22 cellular contexts compared by ENCODE assay signal in genomic region chr16:74939688-74940087, GRCh38.
"Had no signal": no experiment of that assay in that cellular context is flagged by ENCODE, and none has a peak within 500 bp of the region (broad histone marks: within the 10 kb centered on the region; RNA-seq: fewer than 3 reads in every experiment).

No MANE protein-coding gene starts in this region.

- H3K4me1 ChIP-seq: foreskin keratinocyte, gastroesophageal sphincter, lower lobe of right lung had no signal

- H3K4me1 Mint-ChIP-seq: mesothelial cell of epicardium had no signal

- H3K4me3 Mint-ChIP-seq: effector memory CD8-positive, alpha-beta T cell; immature natural killer cell; mesothelial cell of epicardium; naive B cell had no signal

- H3K79me2 ChIP-seq: hepatocyte had no signal

- H3K27me3 Mint-ChIP-seq: effector memory CD8-positive, alpha-beta T cell; naive B cell had no signal

- ATAC-seq: effector memory CD8-positive, alpha-beta T cell; foreskin keratinocyte; gastroesophageal sphincter; heart left ventricle; left colon; left lobe of liver; left ventricle myocardium superior; lower lobe of right lung; mucosa of descending colon had no signal

- H3K27me3 ChIP-seq: esophagus muscularis mucosa, foreskin keratinocyte, gastroesophageal sphincter, heart left ventricle, hepatocyte had no signal

- H3K4me2 ChIP-seq: hepatocyte had no signal

- H3K9me3 ChIP-seq: esophagus muscularis mucosa, gastroesophageal sphincter, heart left ventricle, lower lobe of right lung, mucosa of descending colon had no signal

- DNase-seq: dermis blood vessel endothelial cell; effector CD8-positive, alpha-beta T cell; effector memory CD8-positive, alpha-beta T cell; foreskin keratinocyte; heart left ventricle; hypothalamus; immature natural killer cell; islet precursor cell; kidney; kidney glomerular epithelial cell; left colon; left ventricle myocardium superior; lower lobe of right lung; mesenchymal stem cell; mucosa of descending colon; naive B cell had no signal

- H3K27ac Mint-ChIP-seq: effector memory CD8-positive, alpha-beta T cell; immature natural killer cell; mesothelial cell of epicardium had no signal

- H3K9me3 Mint-ChIP-seq: effector memory CD8-positive, alpha-beta T cell; immature natural killer cell; mesothelial cell of epicardium; naive B cell had no signal

- H2AFZ ChIP-seq: hepatocyte had no signal

- H3K4me3 ChIP-seq: coronary artery, esophagus muscularis mucosa, gastroesophageal sphincter, heart left ventricle, hepatocyte, lower lobe of right lung, mucosa of descending colon had no signal

- H3K27ac ChIP-seq: coronary artery, esophagus muscularis mucosa, foreskin keratinocyte, gastroesophageal sphincter, heart left ventricle, hepatocyte, lower lobe of right lung had no signal
